In genomic region chr21:28554660-28555475, GRCh38 we compare ENCODE assay signal across 1 cellular context.
TF ChIP-seq lines count a peak whose summit lies in the region.

No MANE protein-coding gene starts in this region.

TF ChIP-seq in GM23338, 12 proteins besides CTCF, POLR2A, EP300 and RAD21 (continued from another document):
- TF ChIP-seq ZNF462 (CRISPR knock-in tag; IDR thresholded peaks at IDR 0.05), result no peak
- TF ChIP-seq EZH2 (IDR thresholded peaks at IDR 0.05; ENCODE audit: low read depth, unreplicated experiment), result no peak
- TF ChIP-seq ETS1 (IDR thresholded peaks at IDR 0.05), result no peak
- TF ChIP-seq POLR2AphosphoS5 (IDR thresholded peaks at IDR 0.05; ENCODE audit: low read depth), result no peak
- TF ChIP-seq NANOG (IDR thresholded peaks at IDR 0.05; ENCODE audit: borderline replicate concordance), result no peak
- TF ChIP-seq REST (IDR thresholded peaks at IDR 0.05; ENCODE audit: unreplicated experiment), result no peak
- TF ChIP-seq ZNF331 (CRISPR knock-in tag; IDR thresholded peaks at IDR 0.05; ENCODE audit: low read depth), result no peak
- TF ChIP-seq JUNB (IDR thresholded peaks at IDR 0.05; ENCODE audit: unreplicated experiment), result no peak
- no peak for TF ChIP-seq ZNF114 (CRISPR knock-in tag; IDR thresholded peaks at IDR 0.05)
TF ChIP-seq in GM23338: peak in this region for 0.
